ENCODE assay signal across 1 cellular context in genomic region chr12:4572670-4573069, GRCh38.
TF ChIP-seq lines count a peak whose summit lies in the region.

No MANE protein-coding gene starts in this region.

TF ChIP-seq in K562, 482 proteins besides CTCF, POLR2A, EP300 and RAD21 (continued from another document and continues in another):
- TF ChIP-seq, protein P1, sequence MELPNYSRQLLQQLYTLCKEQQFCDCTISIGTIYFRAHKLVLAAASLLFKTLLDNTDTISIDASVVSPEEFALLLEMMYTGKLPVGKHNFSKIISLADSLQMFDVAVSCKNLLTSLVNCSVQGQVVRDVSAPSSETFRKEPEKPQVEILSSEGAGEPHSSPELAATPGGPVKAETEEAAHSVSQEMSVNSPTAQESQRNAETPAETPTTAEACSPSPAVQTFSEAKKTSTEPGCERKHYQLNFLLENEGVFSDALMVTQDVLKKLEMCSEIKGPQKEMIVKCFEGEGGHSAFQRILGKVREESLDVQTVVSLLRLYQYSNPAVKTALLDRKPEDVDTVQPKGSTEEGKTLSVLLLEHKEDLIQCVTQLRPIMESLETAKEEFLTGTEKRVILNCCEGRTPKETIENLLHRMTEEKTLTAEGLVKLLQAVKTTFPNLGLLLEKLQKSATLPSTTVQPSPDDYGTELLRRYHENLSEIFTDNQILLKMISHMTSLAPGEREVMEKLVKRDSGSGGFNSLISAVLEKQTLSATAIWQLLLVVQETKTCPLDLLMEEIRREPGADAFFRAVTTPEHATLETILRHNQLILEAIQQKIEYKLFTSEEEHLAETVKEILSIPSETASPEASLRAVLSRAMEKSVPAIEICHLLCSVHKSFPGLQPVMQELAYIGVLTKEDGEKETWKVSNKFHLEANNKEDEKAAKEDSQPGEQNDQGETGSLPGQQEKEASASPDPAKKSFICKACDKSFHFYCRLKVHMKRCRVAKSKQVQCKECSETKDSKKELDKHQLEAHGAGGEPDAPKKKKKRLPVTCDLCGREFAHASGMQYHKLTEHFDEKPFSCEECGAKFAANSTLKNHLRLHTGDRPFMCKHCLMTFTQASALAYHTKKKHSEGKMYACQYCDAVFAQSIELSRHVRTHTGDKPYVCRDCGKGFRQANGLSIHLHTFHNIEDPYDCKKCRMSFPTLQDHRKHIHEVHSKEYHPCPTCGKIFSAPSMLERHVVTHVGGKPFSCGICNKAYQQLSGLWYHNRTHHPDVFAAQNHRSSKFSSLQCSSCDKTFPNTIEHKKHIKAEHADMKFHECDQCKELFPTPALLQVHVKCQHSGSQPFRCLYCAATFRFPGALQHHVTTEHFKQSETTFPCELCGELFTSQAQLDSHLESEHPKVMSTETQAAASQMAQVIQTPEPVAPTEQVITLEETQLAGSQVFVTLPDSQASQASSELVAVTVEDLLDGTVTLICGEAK (IDR thresholded peaks at IDR 0.05) = no peak
- TF ChIP-seq, protein P1 (CRISPR knock-in tag; IDR thresholded peaks at IDR 0.05) = no peak
- no peak for TF ChIP-seq USF1 (CRISPR knock-in tag; IDR thresholded peaks at IDR 0.05)
- TF ChIP-seq RFX7 (CRISPR knock-in tag; IDR thresholded peaks at IDR 0.05) = no peak
- TF ChIP-seq IRF9 (tag; IDR thresholded peaks at IDR 0.05) = no peak
- TF ChIP-seq, protein P2, sequence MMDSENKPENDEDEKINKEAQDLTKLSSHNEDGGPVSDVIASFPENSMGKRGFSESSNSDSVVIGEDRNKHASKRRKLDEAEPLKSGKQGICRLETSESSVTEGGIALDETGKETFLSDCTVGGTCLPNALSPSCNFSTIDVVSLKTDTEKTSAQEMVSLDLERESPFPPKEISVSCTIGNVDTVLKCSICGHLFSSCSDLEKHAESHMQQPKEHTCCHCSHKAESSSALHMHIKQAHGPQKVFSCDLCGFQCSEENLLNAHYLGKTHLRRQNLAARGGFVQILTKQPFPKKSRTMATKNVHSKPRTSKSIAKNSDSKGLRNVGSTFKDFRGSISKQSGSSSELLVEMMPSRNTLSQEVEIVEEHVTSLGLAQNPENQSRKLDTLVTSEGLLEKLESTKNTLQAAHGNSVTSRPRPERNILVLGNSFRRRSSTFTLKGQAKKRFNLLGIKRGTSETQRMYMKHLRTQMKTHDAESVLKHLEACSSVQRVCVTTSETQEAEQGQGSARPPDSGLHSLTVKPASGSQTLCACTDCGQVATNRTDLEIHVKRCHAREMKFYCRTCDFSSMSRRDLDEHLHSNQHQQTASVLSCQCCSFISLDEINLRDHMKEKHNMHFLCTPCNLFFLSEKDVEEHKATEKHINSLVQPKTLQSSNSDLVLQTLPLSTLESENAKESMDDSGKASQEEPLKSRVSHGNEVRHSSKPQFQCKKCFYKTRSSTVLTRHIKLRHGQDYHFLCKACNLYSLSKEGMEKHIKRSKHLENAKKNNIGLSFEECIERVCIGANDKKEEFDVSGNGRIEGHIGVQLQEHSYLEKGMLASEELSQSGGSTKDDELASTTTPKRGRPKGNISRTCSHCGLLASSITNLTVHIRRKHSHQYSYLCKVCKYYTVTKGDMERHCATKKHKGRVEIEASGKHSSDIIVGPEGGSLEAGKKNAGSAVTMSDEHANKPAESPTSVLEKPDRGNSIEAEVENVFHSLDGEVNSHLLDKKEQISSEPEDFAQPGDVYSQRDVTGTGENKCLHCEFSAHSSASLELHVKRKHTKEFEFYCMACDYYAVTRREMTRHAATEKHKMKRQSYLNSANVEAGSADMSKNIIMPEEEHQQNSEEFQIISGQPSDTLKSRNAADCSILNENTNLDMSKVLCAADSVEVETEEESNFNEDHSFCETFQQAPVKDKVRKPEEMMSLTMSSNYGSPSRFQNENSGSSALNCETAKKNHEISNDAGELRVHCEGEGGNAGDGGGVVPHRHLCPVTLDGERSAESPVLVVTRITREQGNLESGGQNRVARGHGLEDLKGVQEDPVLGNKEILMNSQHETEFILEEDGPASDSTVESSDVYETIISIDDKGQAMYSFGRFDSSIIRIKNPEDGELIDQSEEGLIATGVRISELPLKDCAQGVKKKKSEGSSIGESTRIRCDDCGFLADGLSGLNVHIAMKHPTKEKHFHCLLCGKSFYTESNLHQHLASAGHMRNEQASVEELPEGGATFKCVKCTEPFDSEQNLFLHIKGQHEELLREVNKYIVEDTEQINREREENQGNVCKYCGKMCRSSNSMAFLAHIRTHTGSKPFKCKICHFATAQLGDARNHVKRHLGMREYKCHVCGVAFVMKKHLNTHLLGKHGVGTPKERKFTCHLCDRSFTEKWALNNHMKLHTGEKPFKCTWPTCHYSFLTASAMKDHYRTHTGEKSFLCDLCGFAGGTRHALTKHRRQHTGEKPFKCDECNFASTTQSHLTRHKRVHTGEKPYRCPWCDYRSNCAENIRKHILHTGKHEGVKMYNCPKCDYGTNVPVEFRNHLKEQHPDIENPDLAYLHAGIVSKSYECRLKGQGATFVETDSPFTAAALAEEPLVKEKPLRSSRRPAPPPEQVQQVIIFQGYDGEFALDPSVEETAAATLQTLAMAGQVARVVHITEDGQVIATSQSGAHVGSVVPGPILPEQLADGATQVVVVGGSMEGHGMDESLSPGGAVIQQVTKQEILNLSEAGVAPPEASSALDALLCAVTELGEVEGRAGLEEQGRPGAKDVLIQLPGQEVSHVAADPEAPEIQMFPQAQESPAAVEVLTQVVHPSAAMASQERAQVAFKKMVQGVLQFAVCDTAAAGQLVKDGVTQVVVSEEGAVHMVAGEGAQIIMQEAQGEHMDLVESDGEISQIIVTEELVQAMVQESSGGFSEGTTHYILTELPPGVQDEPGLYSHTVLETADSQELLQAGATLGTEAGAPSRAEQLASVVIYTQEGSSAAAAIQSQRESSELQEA (IDR thresholded peaks at IDR 0.05; ENCODE audit: low read depth) = no peak
- TF ChIP-seq CREBBP (IDR thresholded peaks at IDR 0.05; ENCODE audit: low read depth, low read length) = no peak
- TF ChIP-seq SMAD4 (CRISPR knock-in tag; conservative IDR thresholded peaks at IDR 0.05) = 0 out of 2 replicates have a peak, but pooled peaks have one; percentile 33
- TF ChIP-seq NCOA6 (IDR thresholded peaks at IDR 0.05) = no peak
- peak in 1 of 2 experiments; percentile 42; a peak in 2 of 4 replicates for TF ChIP-seq TRIM24 (IDR thresholded peaks at IDR 0.05)
- no peak for TF ChIP-seq RERE (CRISPR knock-in tag; IDR thresholded peaks at IDR 0.05; ENCODE audit: borderline replicate concordance)
- no peak for TF ChIP-seq SETDB1 (IDR thresholded peaks at IDR 0.05; ENCODE audit: low read length)
- no peak for TF ChIP-seq MEIS2 (IDR thresholded peaks at IDR 0.05; ENCODE audit: partially characterized antibody)
- TF ChIP-seq PHB (CRISPR knock-in tag; IDR thresholded peaks at IDR 0.05) = no peak
- TF ChIP-seq YBX1 (IDR thresholded peaks at IDR 0.05) = no peak
- TF ChIP-seq, protein P3, sequence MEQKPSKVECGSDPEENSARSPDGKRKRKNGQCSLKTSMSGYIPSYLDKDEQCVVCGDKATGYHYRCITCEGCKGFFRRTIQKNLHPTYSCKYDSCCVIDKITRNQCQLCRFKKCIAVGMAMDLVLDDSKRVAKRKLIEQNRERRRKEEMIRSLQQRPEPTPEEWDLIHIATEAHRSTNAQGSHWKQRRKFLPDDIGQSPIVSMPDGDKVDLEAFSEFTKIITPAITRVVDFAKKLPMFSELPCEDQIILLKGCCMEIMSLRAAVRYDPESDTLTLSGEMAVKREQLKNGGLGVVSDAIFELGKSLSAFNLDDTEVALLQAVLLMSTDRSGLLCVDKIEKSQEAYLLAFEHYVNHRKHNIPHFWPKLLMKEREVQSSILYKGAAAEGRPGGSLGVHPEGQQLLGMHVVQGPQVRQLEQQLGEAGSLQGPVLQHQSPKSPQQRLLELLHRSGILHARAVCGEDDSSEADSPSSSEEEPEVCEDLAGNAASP (IDR thresholded peaks at IDR 0.05) = no peak
- no peak for TF ChIP-seq ZBTB7A (IDR thresholded peaks at IDR 0.05; ENCODE audit: borderline replicate concordance, control insufficient read depth, low read depth, low read length)
- TF ChIP-seq GABPB1 (CRISPR knock-in tag; IDR thresholded peaks at IDR 0.05) = no peak
- no peak for TF ChIP-seq MAZ (CRISPR knock-in tag; conservative IDR thresholded peaks at IDR 0.05 in 1 of 2, IDR thresholded peaks at IDR 0.05 in 1 of 2)
- no peak for TF ChIP-seq ZNF133 (CRISPR knock-in tag; IDR thresholded peaks at IDR 0.05)
- no peak for TF ChIP-seq ZNF124 (CRISPR knock-in tag; IDR thresholded peaks at IDR 0.05)
- no peak for TF ChIP-seq SMAD3 (CRISPR knock-in tag; conservative IDR thresholded peaks at IDR 0.05)
- no peak for TF ChIP-seq ZNF280B (CRISPR knock-in tag; IDR thresholded peaks at IDR 0.05)
- no peak for TF ChIP-seq ZNF766 (CRISPR knock-in tag; conservative IDR thresholded peaks at IDR 0.05)
- no peak for TF ChIP-seq ZNF444 (CRISPR knock-in tag; IDR thresholded peaks at IDR 0.05)
- TF ChIP-seq MEF2D (tag; conservative IDR thresholded peaks at IDR 0.05; ENCODE audit: low read depth) = no peak
- TF ChIP-seq ZKSCAN3 (CRISPR knock-in tag; IDR thresholded peaks at IDR 0.05) = no peak
- TF ChIP-seq KLF16 (IDR thresholded peaks at IDR 0.05) = peak; percentile 67; the same call in 1 of the 2 replicates
